Comparison of ENCODE assay signal across 1 cellular context in genomic region chr13:32021785-32022184, GRCh38.
TF ChIP-seq lines count a peak whose summit lies in the region.

No MANE protein-coding gene starts in this region.

TF ChIP-seq in IMR-90, 13 proteins besides CTCF, POLR2A, EP300 and RAD21:
- TF ChIP-seq FOS (IDR thresholded peaks at IDR 0.05; ENCODE audit: low read depth, low read length), result no peak
- TF ChIP-seq BHLHE40 (IDR thresholded peaks at IDR 0.05; ENCODE audit: low read depth, low read length), result no peak
- TF ChIP-seq CHD1 (IDR thresholded peaks at IDR 0.05; ENCODE audit: low read depth, low read length), result no peak
- no peak for TF ChIP-seq RCOR1 (IDR thresholded peaks at IDR 0.05; ENCODE audit: insufficient replicate concordance, low read length)
- no peak for TF ChIP-seq NFE2L2 (IDR thresholded peaks at IDR 0.05; ENCODE audit: low read depth, low read length)
- no peak for TF ChIP-seq SMC3 (IDR thresholded peaks at IDR 0.05; ENCODE audit: low read depth, low read length)
- no peak for TF ChIP-seq ELK1 (IDR thresholded peaks at IDR 0.05; ENCODE audit: borderline replicate concordance, low read depth, low read length)
- no peak for TF ChIP-seq MXI1 (IDR thresholded peaks at IDR 0.05; ENCODE audit: borderline replicate concordance, low read depth, low read length)
